ENCODE assay signal across 22 cellular contexts in genomic region chr13:51271008-51271407, GRCh38. TPM values are rescaled to one million over a fixed set of nuclear protein-coding genes. Genes with fewer than 3 reads are reported as not detected.
DNase-seq lines count a peak whose midpoint lies in the region; TF ChIP-seq lines count a peak whose summit lies in the region.
"Had no signal": no experiment of that assay in that cellular context is flagged by ENCODE, and none has a peak within 500 bp of the region (broad histone marks: within the 10 kb centered on the region; RNA-seq: fewer than 3 reads in every experiment).

No MANE protein-coding gene starts in this region.

- no peaks in the 10 kb centered on the region for H3K79me2 ChIP-seq in SK-N-SH (ENCODE audit: insufficient read depth)

- H3K4me3 ChIP-seq in SK-N-SH (ENCODE audit: low read depth in 2 of 2, low read length in 1 of 2) = no peak overlapping the region
- H3K4me3 ChIP-seq in Caco-2 (ENCODE audit: low read depth, low read length) = no peak overlapping the region
- H3K4me3 ChIP-seq: A549, HAP-1, K562, MG63 had no signal

- H3K27ac ChIP-seq in SK-N-SH (ENCODE audit: low read depth in 2 of 2, low read length in 1 of 2) = no peak overlapping the region; a peak in 1 of 4 replicates
- peak overlapping the region; percentile 55 for H3K27ac ChIP-seq in layer of hippocampus (ENCODE audit: low read depth, low read length)
- peak overlapping the region; percentile 47 for H3K27ac ChIP-seq in temporal lobe (ENCODE audit: low read depth, low read length)
- H3K27ac ChIP-seq: A549, RWPE1 had no signal

- WGBS in SK-N-SH (ENCODE audit: low lambda C conversion rate) = 88% methylated on average over 4 of the region's 4 CpGs

- H3K27me3 Mint-ChIP-seq in chondrocyte (ENCODE audit: low read depth) (no peaks in the 10 kb centered on the region), Caco-2 (ENCODE audit: insufficient read depth, unreplicated experiment) (no peaks in the 10 kb centered on the region)

- TF ChIP-seq EP300 in SK-N-SH (IDR thresholded peaks at IDR 0.05; ENCODE audit: borderline replicate concordance in 1 of 2, low read depth in 1 of 2, low read length in 1 of 2) = no peak

- H3K4me3 Mint-ChIP-seq in chondrocyte (ENCODE audit: unreplicated experiment) (no peak overlapping the region), Caco-2 (ENCODE audit: unreplicated experiment) (no peak overlapping the region)

- H3K36me3 Mint-ChIP-seq in chondrocyte (ENCODE audit: low read depth) = no peaks in the 10 kb centered on the region
- H3K36me3 Mint-ChIP-seq in Caco-2 (ENCODE audit: insufficient read depth, unreplicated experiment) = no peaks in the 10 kb centered on the region

- no peaks in the 10 kb centered on the region for H3K9me2 ChIP-seq in SK-N-SH

- POLR2A ChIA-PET in SK-N-SH (lab: Yijun Ruan, JAX) = no interaction called here
- POLR2A ChIA-PET in Caco-2 (lab: Charles Lee) = no interaction called here

- no peak for TF ChIP-seq CTCF in SK-N-SH (IDR thresholded peaks at IDR 0.05)
- TF ChIP-seq CTCF in chondrocyte (IDR thresholded peaks at IDR 0.05) = no peak
- TF ChIP-seq CTCF in Caco-2 (IDR thresholded peaks at IDR 0.05; ENCODE audit: insufficient read depth in 1 of 2, low read depth in 1 of 2, low read length in 1 of 2, severe bottlenecking in 1 of 2, unreplicated experiment in 1 of 2) = no peak

- H3K4me2 ChIP-seq in SK-N-SH = no peak overlapping the region
- H3K4me2 ChIP-seq: A549 had no signal

- H3K27me3 ChIP-seq in SK-N-SH (ENCODE audit: insufficient read depth) (no peaks in the 10 kb centered on the region), layer of hippocampus (ENCODE audit: control insufficient read depth, insufficient read depth, low read length) (no peaks in the 10 kb centered on the region), Caco-2 (replicated peaks; ENCODE audit: control insufficient read depth, insufficient read depth, low read length) (no peaks in the 10 kb centered on the region)
- H3K27me3 ChIP-seq: BE2C, MG63 had no signal

- H3K27ac Mint-ChIP-seq in chondrocyte (ENCODE audit: unreplicated experiment) (peak overlapping the region; percentile 5), Caco-2 (ENCODE audit: unreplicated experiment) (no peak overlapping the region)

- H3K4me1 ChIP-seq in SK-N-SH (ENCODE audit: control insufficient read depth in 1 of 2, insufficient read depth in 2 of 2, low read depth in 1 of 2, low read length in 1 of 2) = peaks cover 0 to 5% of the 10 kb centered on the region in 2 experiments; a peak in 1 of 4 replicates
- H3K4me1 ChIP-seq in Caco-2 = no peaks in the 10 kb centered on the region
- H3K4me1 ChIP-seq: A549, BE2C had no signal

- DNase-seq in SK-N-SH = no peak
- no peak for DNase-seq in chondrocyte (ENCODE audit: low spot score)
- DNase-seq in NCI-H2107 treated with DMSO at 0.1 percent for 48 hours (lab: John Stamatoyannopoulos, UW; ENCODE audit: unreplicated experiment) = no peak
- no peak for DNase-seq in Caco-2
- DNase-seq in SKM-1 treated with dmso at 0.1 percent for 144 hours (lab: John Stamatoyannopoulos, UW; ENCODE audit: unreplicated experiment) = no peak
- DNase-seq: BE2C; EL; MG63; NCI-H1417; NCI-H187; NCI-H510A treated with DMSO at 0.1 percent for 48 hours; NCI-H748 treated with DMSO at 0.1 percent for 48 hours; NK-92 treated with Interleukin-12 subunit alpha and Interleukin-12 subunit beta, amount 100 ng/mL, for 24 hours; SIG-M5 had no signal

- no peak for TF ChIP-seq RAD21 in SK-N-SH (IDR thresholded peaks at IDR 0.05; ENCODE audit: low read length)

- intact Hi-C loops in Caco-2 (cut with micrococcal nuclease; ENCODE audit: unreplicated experiment) = no loop called here

- H3K9ac ChIP-seq in SK-N-SH = no peak overlapping the region

- no peak overlapping the region for H2AFZ ChIP-seq in SK-N-SH (ENCODE audit: low read depth)

- no peaks in the 10 kb centered on the region for H3F3A ChIP-seq in SK-N-SH (replicated peaks; ENCODE audit: insufficient read depth)

- CTCF ChIA-PET in SK-N-SH (lab: Yijun Ruan, JAX) = interaction anchor here (0.7 to 2.0 kb wide), 5 partner anchors 12 to 145 kb away, joined by 3 to 18 read pairs (median 3); no protein-coding TSS in a partner anchor
- CTCF ChIA-PET in Caco-2 (lab: Charles Lee) = no interaction called here

- H3K9me3 ChIP-seq in SK-N-SH (no peaks in the 10 kb centered on the region), Caco-2 (no peaks in the 10 kb centered on the region)
- H3K9me3 ChIP-seq: A549, BE2C, HAP-1, MG63 had no signal

- H3K36me3 ChIP-seq in SK-N-SH (replicated peaks in 1 of 2; ENCODE audit: control insufficient read depth in 1 of 2, insufficient read depth in 2 of 2, low read length in 1 of 2) = no peaks in the 10 kb centered on the region
- no peaks in the 10 kb centered on the region for H3K36me3 ChIP-seq in Caco-2 (ENCODE audit: control insufficient read depth, insufficient read depth, low read length)
- H3K36me3 ChIP-seq: BE2C, HAP-1, MG63 had no signal

- H3K4me1 Mint-ChIP-seq in chondrocyte (ENCODE audit: low read depth) (peaks cover 33% of the 10 kb centered on the region), Caco-2 (ENCODE audit: low read depth, unreplicated experiment) (no peaks in the 10 kb centered on the region)

- no peaks in the 10 kb centered on the region for H4K20me1 ChIP-seq in SK-N-SH (ENCODE audit: insufficient read depth)

- BruUV-seq in Caco-2 (replicated peaks; lab: Mats Ljungman, UMichigan) = no TSS peak

- H3K9me3 Mint-ChIP-seq in chondrocyte (ENCODE audit: low read depth) = no peaks in the 10 kb centered on the region
- no peaks in the 10 kb centered on the region for H3K9me3 Mint-ChIP-seq in Caco-2 (ENCODE audit: unreplicated experiment)

TF ChIP-seq in SK-N-SH, 30 proteins besides CTCF, POLR2A, EP300 and RAD21:
- TF ChIP-seq, protein P1, sequence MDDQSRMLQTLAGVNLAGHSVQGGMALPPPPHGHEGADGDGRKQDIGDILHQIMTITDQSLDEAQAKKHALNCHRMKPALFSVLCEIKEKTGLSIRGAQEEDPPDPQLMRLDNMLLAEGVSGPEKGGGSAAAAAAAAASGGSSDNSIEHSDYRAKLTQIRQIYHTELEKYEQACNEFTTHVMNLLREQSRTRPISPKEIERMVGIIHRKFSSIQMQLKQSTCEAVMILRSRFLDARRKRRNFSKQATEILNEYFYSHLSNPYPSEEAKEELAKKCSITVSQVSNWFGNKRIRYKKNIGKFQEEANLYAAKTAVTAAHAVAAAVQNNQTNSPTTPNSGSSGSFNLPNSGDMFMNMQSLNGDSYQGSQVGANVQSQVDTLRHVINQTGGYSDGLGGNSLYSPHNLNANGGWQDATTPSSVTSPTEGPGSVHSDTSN (IDR thresholded peaks at IDR 0.05) = peak; percentile 18; the same call in 1 of the 2 replicates
- TF ChIP-seq NRF1 (IDR thresholded peaks at IDR 0.05; ENCODE audit: low read depth, low read length) (no peak), SMC3 (IDR thresholded peaks at IDR 0.05; ENCODE audit: low read depth, low read length) (no peak), YY1 (IDR thresholded peaks at IDR 0.05; ENCODE audit: low read depth) (no peak)

RNA-seq across cellular contexts. Expression of gene FAM124A, which starts 48.8 kb away (rescaled TPM):
- polyA plus RNA-seq in SK-N-SH (2012; rRNA removed) = 1.5 and 2.0 TPM in 2 replicates
- polyA plus RNA-seq in SK-N-SH (2012; cell fraction: cytosol; rRNA removed) = 1.3 and 1.6 TPM in 2 replicates
- polyA plus RNA-seq in SK-N-SH (2012; cell fraction: nucleus; rRNA removed) = 1.0 and 1.5 TPM in 2 replicates
- total RNA-seq in chondrocyte (1.0 to 2.4 TPM (median 2.3 TPM) in 3 replicates), temporal lobe (9.8 TPM), Caco-2 (2022) (0.46 and 0.52 TPM in 2 replicates)
- total RNA-seq: HepG2, K562, LHCN-M2 had no signal
- polyA plus RNA-seq: HepG2, K562 had no signal

Comparison
In these comparisons a context has a peak if more than half of its experiments do, and no peak if none do; other contexts are left out.
1. H3K27ac ChIP-seq: peak in layer of hippocampus (single experiment) and temporal lobe (single experiment); none in SK-N-SH (0 of 2).